Comparison of ENCODE assay signal across 8 cellular contexts in genomic region chr3:179750720-179751328, GRCh38.
DNase-seq lines count a peak whose midpoint lies in the region; FAIRE-seq and TF ChIP-seq lines count a peak whose summit lies in the region.

No MANE protein-coding gene starts in this region.

- WGBS in endodermal cell (ENCODE audit: insufficient coverage in 1 of 2, insufficient read length in 1 of 2), 2 experiments, result 77 to 80% methylated on average over 2 to 6 of the region's 6 CpGs

- H3K4me1 ChIP-seq in endodermal cell (ENCODE audit: control insufficient read depth, insufficient read depth, low read length), result no peaks in the 10 kb centered on the region

- peak; percentile 79 for FAIRE-seq in H54 (lab: Jason Lieb, UNC)

- H3K4me1 Mint-ChIP-seq in endodermal cell, result peaks cover 10% of the 10 kb centered on the region

- no peak overlapping the region for H3K27ac ChIP-seq in endodermal cell (ENCODE audit: low read depth, low read length)

- peak; percentile 42 for DNase-seq in DMS53 (lab: John Stamatoyannopoulos, UW)
- no peak for DNase-seq in DMS53 treated with DMSO at 0.1 percent for 48 hours (lab: John Stamatoyannopoulos, UW; ENCODE audit: unreplicated experiment)
- DNase-seq in H54 (ENCODE audit: insufficient read length, low spot score), result no peak
- peak; percentile 39 for DNase-seq in NCI-H69 (lab: John Stamatoyannopoulos, UW)
- no peak for DNase-seq in endodermal cell
- peak; percentile 59 for DNase-seq in superior temporal gyrus (ENCODE audit: extremely low spot score)
- DNase-seq in NCI-H2029 (lab: John Stamatoyannopoulos, UW), result no peak
- no peak for DNase-seq in activated CD8-positive, alpha-beta memory T cell treated with anti-CD3 and anti-CD28 coated beads for 24 hours

- no peaks in the 10 kb centered on the region for H3K9me3 ChIP-seq in endodermal cell (ENCODE audit: control insufficient read depth, low read length)

- H3K27me3 Mint-ChIP-seq in endodermal cell (ENCODE audit: insufficient read depth), result no peaks in the 10 kb centered on the region

- no peak overlapping the region for H3K4me3 Mint-ChIP-seq in endodermal cell

- no peak overlapping the region for H3K9ac ChIP-seq in endodermal cell (ENCODE audit: extremely low read depth, low read length, poor library complexity, severe bottlenecking)

- H3K27ac Mint-ChIP-seq in endodermal cell, result no peak overlapping the region

- no peak overlapping the region for H3K4me3 ChIP-seq in endodermal cell (ENCODE audit: low read length)

- peaks cover 21% of the 10 kb centered on the region for H3K36me3 Mint-ChIP-seq in endodermal cell (ENCODE audit: low read depth)

- H3K27me3 ChIP-seq in endodermal cell (ENCODE audit: control insufficient read depth, insufficient read depth, low read length, poor library complexity, severe bottlenecking), result no peaks in the 10 kb centered on the region

- H3K9me3 Mint-ChIP-seq in endodermal cell, result no peaks in the 10 kb centered on the region

- TF ChIP-seq POLR2A in H54 (IDR thresholded peaks at IDR 0.05; ENCODE audit: low read depth, low read length), result no peak

- peaks cover 20% of the 10 kb centered on the region for H3K36me3 ChIP-seq in endodermal cell (ENCODE audit: control insufficient read depth, insufficient read depth, low read length)

- TF ChIP-seq CTCF in endodermal cell (conservative IDR thresholded peaks at IDR 0.05), result peak; percentile 76

Comparison
In these comparisons a context has a peak if more than half of its experiments do, and no peak if none do; other contexts are left out.
1. DNase-seq: peak in DMS53 (single experiment), NCI-H69 (single experiment) and superior temporal gyrus (single experiment); none in DMS53 treated with DMSO at 0.1 percent for 48 hours (single experiment), H54 (single experiment), endodermal cell (single experiment), NCI-H2029 (single experiment) and activated CD8-positive, alpha-beta memory T cell treated with anti-CD3 and anti-CD28 coated beads for 24 hours (single experiment).